1 cellular context compared by ENCODE assay signal in genomic region chr14:21215879-21216251, GRCh38.
TF ChIP-seq lines count a peak whose summit lies in the region.

No MANE protein-coding gene starts in this region.

TF ChIP-seq in GM23338, 12 proteins besides CTCF, POLR2A, EP300 and RAD21:
- TF ChIP-seq, protein P1, sequence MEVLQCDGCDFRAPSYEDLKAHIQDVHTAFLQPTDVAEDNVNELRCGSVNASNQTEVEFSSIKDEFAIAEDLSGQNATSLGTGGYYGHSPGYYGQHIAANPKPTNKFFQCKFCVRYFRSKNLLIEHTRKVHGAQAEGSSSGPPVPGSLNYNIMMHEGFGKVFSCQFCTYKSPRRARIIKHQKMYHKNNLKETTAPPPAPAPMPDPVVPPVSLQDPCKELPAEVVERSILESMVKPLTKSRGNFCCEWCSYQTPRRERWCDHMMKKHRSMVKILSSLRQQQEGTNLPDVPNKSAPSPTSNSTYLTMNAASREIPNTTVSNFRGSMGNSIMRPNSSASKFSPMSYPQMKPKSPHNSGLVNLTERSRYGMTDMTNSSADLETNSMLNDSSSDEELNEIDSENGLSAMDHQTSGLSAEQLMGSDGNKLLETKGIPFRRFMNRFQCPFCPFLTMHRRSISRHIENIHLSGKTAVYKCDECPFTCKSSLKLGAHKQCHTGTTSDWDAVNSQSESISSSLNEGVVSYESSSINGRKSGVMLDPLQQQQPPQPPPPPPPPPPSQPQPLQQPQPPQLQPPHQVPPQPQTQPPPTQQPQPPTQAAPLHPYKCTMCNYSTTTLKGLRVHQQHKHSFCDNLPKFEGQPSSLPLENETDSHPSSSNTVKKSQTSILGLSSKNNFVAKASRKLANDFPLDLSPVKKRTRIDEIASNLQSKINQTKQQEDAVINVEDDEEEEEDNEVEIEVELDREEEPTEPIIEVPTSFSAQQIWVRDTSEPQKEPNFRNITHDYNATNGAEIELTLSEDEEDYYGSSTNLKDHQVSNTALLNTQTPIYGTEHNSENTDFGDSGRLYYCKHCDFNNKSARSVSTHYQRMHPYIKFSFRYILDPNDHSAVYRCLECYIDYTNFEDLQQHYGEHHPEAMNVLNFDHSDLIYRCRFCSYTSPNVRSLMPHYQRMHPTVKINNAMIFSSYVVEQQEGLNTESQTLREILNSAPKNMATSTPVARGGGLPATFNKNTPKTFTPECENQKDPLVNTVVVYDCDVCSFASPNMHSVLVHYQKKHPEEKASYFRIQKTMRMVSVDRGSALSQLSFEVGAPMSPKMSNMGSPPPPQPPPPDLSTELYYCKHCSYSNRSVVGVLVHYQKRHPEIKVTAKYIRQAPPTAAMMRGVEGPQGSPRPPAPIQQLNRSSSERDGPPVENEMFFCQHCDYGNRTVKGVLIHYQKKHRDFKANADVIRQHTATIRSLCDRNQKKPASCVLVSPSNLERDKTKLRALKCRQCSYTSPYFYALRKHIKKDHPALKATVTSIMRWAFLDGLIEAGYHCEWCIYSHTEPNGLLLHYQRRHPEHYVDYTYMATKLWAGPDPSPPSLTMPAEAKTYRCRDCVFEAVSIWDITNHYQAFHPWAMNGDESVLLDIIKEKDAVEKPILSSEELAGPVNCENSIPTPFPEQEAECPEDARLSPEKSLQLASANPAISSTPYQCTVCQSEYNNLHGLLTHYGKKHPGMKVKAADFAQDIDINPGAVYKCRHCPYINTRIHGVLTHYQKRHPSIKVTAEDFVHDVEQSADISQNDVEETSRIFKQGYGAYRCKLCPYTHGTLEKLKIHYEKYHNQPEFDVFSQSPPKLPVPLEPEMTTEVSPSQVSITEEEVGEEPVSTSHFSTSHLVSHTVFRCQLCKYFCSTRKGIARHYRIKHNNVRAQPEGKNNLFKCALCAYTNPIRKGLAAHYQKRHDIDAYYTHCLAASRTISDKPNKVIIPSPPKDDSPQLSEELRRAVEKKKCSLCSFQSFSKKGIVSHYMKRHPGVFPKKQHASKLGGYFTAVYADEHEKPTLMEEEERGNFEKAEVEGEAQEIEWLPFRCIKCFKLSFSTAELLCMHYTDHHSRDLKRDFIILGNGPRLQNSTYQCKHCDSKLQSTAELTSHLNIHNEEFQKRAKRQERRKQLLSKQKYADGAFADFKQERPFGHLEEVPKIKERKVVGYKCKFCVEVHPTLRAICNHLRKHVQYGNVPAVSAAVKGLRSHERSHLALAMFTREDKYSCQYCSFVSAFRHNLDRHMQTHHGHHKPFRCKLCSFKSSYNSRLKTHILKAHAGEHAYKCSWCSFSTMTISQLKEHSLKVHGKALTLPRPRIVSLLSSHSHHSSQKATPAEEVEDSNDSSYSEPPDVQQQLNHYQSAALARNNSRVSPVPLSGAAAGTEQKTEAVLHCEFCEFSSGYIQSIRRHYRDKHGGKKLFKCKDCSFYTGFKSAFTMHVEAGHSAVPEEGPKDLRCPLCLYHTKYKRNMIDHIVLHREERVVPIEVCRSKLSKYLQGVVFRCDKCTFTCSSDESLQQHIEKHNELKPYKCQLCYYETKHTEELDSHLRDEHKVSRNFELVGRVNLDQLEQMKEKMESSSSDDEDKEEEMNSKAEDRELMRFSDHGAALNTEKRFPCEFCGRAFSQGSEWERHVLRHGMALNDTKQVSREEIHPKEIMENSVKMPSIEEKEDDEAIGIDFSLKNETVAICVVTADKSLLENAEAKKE (CRISPR knock-in tag; IDR thresholded peaks at IDR 0.05), result no peak
- TF ChIP-seq NANOG (IDR thresholded peaks at IDR 0.05; ENCODE audit: borderline replicate concordance) (no peak), JUNB (IDR thresholded peaks at IDR 0.05; ENCODE audit: unreplicated experiment) (no peak), ZNF114 (CRISPR knock-in tag; IDR thresholded peaks at IDR 0.05) (no peak), POLR2AphosphoS5 (IDR thresholded peaks at IDR 0.05; ENCODE audit: low read depth) (no peak), ZNF331 (CRISPR knock-in tag; IDR thresholded peaks at IDR 0.05; ENCODE audit: low read depth) (no peak), CREB1 (CRISPR knock-in tag; IDR thresholded peaks at IDR 0.05; ENCODE audit: low read depth) (no peak), STAT1 (IDR thresholded peaks at IDR 0.05; ENCODE audit: unreplicated experiment) (no peak), EZH2 (IDR thresholded peaks at IDR 0.05; ENCODE audit: low read depth, unreplicated experiment) (no peak), EZH2phosphoT487 (IDR thresholded peaks at IDR 0.05; ENCODE audit: unreplicated experiment) (no peak)
- TF ChIP-seq, protein P2, sequence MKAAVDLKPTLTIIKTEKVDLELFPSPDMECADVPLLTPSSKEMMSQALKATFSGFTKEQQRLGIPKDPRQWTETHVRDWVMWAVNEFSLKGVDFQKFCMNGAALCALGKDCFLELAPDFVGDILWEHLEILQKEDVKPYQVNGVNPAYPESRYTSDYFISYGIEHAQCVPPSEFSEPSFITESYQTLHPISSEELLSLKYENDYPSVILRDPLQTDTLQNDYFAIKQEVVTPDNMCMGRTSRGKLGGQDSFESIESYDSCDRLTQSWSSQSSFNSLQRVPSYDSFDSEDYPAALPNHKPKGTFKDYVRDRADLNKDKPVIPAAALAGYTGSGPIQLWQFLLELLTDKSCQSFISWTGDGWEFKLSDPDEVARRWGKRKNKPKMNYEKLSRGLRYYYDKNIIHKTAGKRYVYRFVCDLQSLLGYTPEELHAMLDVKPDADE (IDR thresholded peaks at IDR 0.05), result no peak
- TF ChIP-seq, protein P3, sequence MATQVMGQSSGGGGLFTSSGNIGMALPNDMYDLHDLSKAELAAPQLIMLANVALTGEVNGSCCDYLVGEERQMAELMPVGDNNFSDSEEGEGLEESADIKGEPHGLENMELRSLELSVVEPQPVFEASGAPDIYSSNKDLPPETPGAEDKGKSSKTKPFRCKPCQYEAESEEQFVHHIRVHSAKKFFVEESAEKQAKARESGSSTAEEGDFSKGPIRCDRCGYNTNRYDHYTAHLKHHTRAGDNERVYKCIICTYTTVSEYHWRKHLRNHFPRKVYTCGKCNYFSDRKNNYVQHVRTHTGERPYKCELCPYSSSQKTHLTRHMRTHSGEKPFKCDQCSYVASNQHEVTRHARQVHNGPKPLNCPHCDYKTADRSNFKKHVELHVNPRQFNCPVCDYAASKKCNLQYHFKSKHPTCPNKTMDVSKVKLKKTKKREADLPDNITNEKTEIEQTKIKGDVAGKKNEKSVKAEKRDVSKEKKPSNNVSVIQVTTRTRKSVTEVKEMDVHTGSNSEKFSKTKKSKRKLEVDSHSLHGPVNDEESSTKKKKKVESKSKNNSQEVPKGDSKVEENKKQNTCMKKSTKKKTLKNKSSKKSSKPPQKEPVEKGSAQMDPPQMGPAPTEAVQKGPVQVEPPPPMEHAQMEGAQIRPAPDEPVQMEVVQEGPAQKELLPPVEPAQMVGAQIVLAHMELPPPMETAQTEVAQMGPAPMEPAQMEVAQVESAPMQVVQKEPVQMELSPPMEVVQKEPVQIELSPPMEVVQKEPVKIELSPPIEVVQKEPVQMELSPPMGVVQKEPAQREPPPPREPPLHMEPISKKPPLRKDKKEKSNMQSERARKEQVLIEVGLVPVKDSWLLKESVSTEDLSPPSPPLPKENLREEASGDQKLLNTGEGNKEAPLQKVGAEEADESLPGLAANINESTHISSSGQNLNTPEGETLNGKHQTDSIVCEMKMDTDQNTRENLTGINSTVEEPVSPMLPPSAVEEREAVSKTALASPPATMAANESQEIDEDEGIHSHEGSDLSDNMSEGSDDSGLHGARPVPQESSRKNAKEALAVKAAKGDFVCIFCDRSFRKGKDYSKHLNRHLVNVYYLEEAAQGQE (IDR thresholded peaks at IDR 0.05; ENCODE audit: unreplicated experiment), result no peak
